Comparison of ENCODE assay signal across 8 cellular contexts in the genomic region with DNA sequence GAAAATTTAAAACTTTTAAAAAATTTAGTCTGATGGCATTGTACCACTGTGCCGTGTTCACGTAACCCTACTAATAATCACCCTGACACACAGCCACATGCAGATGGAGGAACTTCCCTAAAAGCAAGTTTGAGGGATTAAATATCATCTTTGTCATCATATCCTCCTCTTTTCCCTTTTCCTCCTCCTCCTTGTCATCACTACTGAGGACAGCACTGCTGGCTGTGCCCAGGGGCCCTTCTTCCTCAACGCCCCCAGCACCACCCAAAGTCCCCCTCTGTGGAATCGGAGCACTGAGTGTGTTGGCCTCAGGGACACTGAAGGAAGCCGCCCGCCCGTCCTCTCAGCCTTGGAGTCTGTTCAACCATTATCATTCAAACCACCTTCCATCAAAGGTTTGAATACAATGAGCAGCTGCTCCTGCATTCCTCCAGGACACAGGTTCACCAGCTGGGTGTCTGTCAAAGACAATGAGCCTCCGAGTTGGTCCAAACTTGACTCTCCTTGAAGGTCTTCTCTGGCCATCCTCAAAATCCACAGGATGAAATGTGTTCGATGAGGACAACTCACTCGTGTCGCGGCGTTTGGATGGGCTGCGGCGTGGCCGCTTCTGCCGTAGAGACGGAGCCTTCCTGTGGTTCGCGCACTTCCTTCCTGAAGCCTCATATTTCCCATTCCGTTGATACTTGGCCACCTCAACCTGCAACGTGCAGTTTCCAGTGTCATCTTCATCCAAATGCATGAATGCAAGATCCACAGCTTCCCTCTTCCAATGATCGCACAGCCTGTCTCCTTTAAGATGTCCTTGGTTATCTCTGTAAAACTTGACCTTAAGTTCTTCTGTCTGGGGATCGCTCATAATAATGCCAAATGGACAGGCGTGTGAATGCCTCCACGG. TPM values are rescaled to one million over a fixed set of nuclear protein-coding genes. Genes with fewer than 3 reads are reported as not detected.
A peak's percentile ranks its signal among the peaks of the same experiment; 100 is the strongest.
DNase-seq lines count a peak whose midpoint lies in the region; ATAC-seq and TF ChIP-seq lines count a peak whose summit lies in the region.

No MANE protein-coding gene starts in this region.

- in situ Hi-C loops in SK-MEL-5 (cut with HindIII; ENCODE audit: low pct_unique_long_range_greater_than_20kb, low sequenced_read_pairs) = no loop called here

- no peaks in the 10 kb centered on the region for H3K27me3 ChIP-seq in mucosa of stomach (ENCODE audit: control insufficient read depth, insufficient read depth, low read length)

- peaks cover 11% of the 10 kb centered on the region for H3K4me1 ChIP-seq in mucosa of stomach (ENCODE audit: control insufficient read depth, insufficient read depth, low read length)

- peak overlapping the region; percentile 25 to 58 for H3K4me3 ChIP-seq in cardiac fibroblast (replicated peaks in 1 of 2; ENCODE audit: low read depth in 2 of 2, low read length in 2 of 2)
- peak overlapping the region; percentile 38 for H3K4me3 ChIP-seq in mucosa of stomach (ENCODE audit: low read length)

- no peak for TF ChIP-seq CTCF in 22Rv1 (IDR thresholded peaks at IDR 0.05)
- TF ChIP-seq CTCF in cardiac fibroblast (IDR thresholded peaks at IDR 0.05; ENCODE audit: low read depth, low read length) = no peak

- peak; percentile 39 for DNase-seq in SK-MEL-5 (ENCODE audit: low read depth, low spot score)
- DNase-seq in cardiac fibroblast (ENCODE audit: low read depth in 2 of 2) = peak in 1 of 2 donors; percentile 34
- DNase-seq in ureter (ENCODE audit: low spot score) = peak; percentile 46

- peak overlapping the region; percentile 44 for H3K27ac ChIP-seq in 22Rv1

- peak overlapping the region; percentile 60 for H3K9ac ChIP-seq in mucosa of stomach (ENCODE audit: low read length)

- no peaks in the 10 kb centered on the region for H3K36me3 ChIP-seq in mucosa of stomach (ENCODE audit: control insufficient read depth, insufficient read depth, low read length)

- H3K9me3 ChIP-seq in mucosa of stomach (ENCODE audit: control insufficient read depth, low read length) = no peaks in the 10 kb centered on the region

- peak; percentile 2 for ATAC-seq in GM19043 (IDR thresholded peaks at IDR 0.05; ENCODE audit: low read depth, unreplicated experiment)
- no peak for ATAC-seq in HG02852 (IDR thresholded peaks at IDR 0.05; ENCODE audit: unreplicated experiment)
- no peak for ATAC-seq in HG03342 (IDR thresholded peaks at IDR 0.05; ENCODE audit: unreplicated experiment)

RNA-seq across cellular contexts. Expression of gene NQO2, which starts 23.3 kb away (rescaled TPM):
- 35.8 and 40.0 TPM in 2 replicates for total RNA-seq in SK-MEL-5 (2014; rRNA removed; shearing (Covaris generic))
- 40.9 and 50.6 TPM in 2 replicates for polyA plus RNA-seq in SK-MEL-5 (2015; cell fraction: cytosol; rRNA removed)
- polyA plus RNA-seq in SK-MEL-5 (2015; cell fraction: nucleus; rRNA removed) = 57.2 and 74.0 TPM in 2 replicates
- total RNA-seq in ureter = 27.0 TPM

RNA-seq across cellular contexts. Expression of gene RIPK1, which starts 45.3 kb away (rescaled TPM):
- 28.3 and 29.6 TPM in 2 replicates for total RNA-seq in SK-MEL-5 (2014; rRNA removed; shearing (Covaris generic))
- polyA plus RNA-seq in SK-MEL-5 (2015; cell fraction: cytosol; rRNA removed) = 23.3 and 29.6 TPM in 2 replicates
- polyA plus RNA-seq in SK-MEL-5 (2015; cell fraction: nucleus; rRNA removed) = 34.0 and 37.4 TPM in 2 replicates
- total RNA-seq in ureter = 28.4 TPM

RNA-seq across cellular contexts. Expression of gene SERPINB6, which starts 51.6 kb away (rescaled TPM):
- 63.8 and 65.5 TPM in 2 replicates for total RNA-seq in SK-MEL-5 (2014; rRNA removed; shearing (Covaris generic))
- 106 and 119 TPM in 2 replicates for polyA plus RNA-seq in SK-MEL-5 (2015; cell fraction: cytosol; rRNA removed)
- polyA plus RNA-seq in SK-MEL-5 (2015; cell fraction: nucleus; rRNA removed) = 95.9 and 122 TPM in 2 replicates
- 121 TPM for total RNA-seq in ureter
